In genomic region chr13:46641274-46642081, GRCh38 we compare ENCODE assay signal across 10 cellular contexts.
A peak's percentile ranks its signal among the peaks of the same experiment; 100 is the strongest.
DNase-seq lines count a peak whose midpoint lies in the region; ATAC-seq and TF ChIP-seq lines count a peak whose summit lies in the region.
"Had no signal": no experiment of that assay in that cellular context is flagged by ENCODE, and none has a peak within 500 bp of the region (broad histone marks: within the 10 kb centered on the region; RNA-seq: fewer than 3 reads in every experiment).

No MANE protein-coding gene starts in this region.

- peak overlapping the region in 1 of 2 donors; percentile 75 for H3K27ac ChIP-seq in coronary artery
- peak overlapping the region; percentile 42 to 56 for H3K27ac ChIP-seq in tibial artery
- H3K27ac ChIP-seq: HL-60 had no signal

- intact Hi-C loops in tibial artery (cut with DNase I; ENCODE audit: low total_unique reads) = no loop called here

- DNase-seq in T-helper 1 cell = no peak
- DNase-seq in coronary artery (ENCODE audit: low spot score) = no peak
- DNase-seq in lung microvascular endothelial cell (ENCODE audit: low read depth in 2 of 2) = peak; percentile 69 to 95
- no peak for DNase-seq in tibial artery
- DNase-seq in NCI-H226 = no peak
- no peak for DNase-seq in stimulated activated naive CD4-positive, alpha-beta T cell (lab: John Stamatoyannopoulos, UW)

- no peaks in the 10 kb centered on the region for H3K27me3 Mint-ChIP-seq in T-helper 1 cell treated with Interleukin-12 subunit alpha and Interleukin-12 subunit beta and Interleukin-4 antibody, amounts not matched to agents 30 μg/mL and 1 μg/mL, for 36 hours (ENCODE audit: low read depth)

- H3K27ac Mint-ChIP-seq in T-helper 1 cell treated with Interleukin-12 subunit alpha and Interleukin-12 subunit beta and Interleukin-4 antibody, amounts not matched to agents 30 μg/mL and 1 μg/mL, for 36 hours = no peak overlapping the region
- H3K27ac Mint-ChIP-seq: mesothelial cell of epicardium had no signal

- H3K36me3 ChIP-seq in tibial artery = no peaks in the 10 kb centered on the region

- H3K4me1 Mint-ChIP-seq in T-helper 1 cell treated with Interleukin-12 subunit alpha and Interleukin-12 subunit beta and Interleukin-4 antibody, amounts not matched to agents 30 μg/mL and 1 μg/mL, for 36 hours (ENCODE audit: low read depth) = peaks cover 35% of the 10 kb centered on the region

- peaks cover 16 to 76% (median 37%) of the 10 kb centered on the region in 4 donors for H3K4me1 ChIP-seq in tibial artery

- H3K4me3 Mint-ChIP-seq in T-helper 1 cell treated with Interleukin-12 subunit alpha and Interleukin-12 subunit beta and Interleukin-4 antibody, amounts not matched to agents 30 μg/mL and 1 μg/mL, for 36 hours = peak overlapping the region; percentile 26
- H3K4me3 Mint-ChIP-seq: mesothelial cell of epicardium had no signal

- H3K27me3 ChIP-seq in tibial artery = no peaks in the 10 kb centered on the region

- no peak for TF ChIP-seq CTCF in coronary artery (IDR thresholded peaks at IDR 0.05)
- TF ChIP-seq CTCF in tibial artery (IDR thresholded peaks at IDR 0.05) = no peak

- no peaks in the 10 kb centered on the region for H3K9me3 ChIP-seq in tibial artery

- no peak for ATAC-seq in HG02571 (IDR thresholded peaks at IDR 0.05; ENCODE audit: unreplicated experiment)

- H3K9me3 Mint-ChIP-seq in T-helper 1 cell treated with Interleukin-12 subunit alpha and Interleukin-12 subunit beta and Interleukin-4 antibody, amounts not matched to agents 30 μg/mL and 1 μg/mL, for 36 hours = no peaks in the 10 kb centered on the region
- H3K9me3 Mint-ChIP-seq: mesothelial cell of epicardium had no signal

- H3K36me3 Mint-ChIP-seq in T-helper 1 cell treated with Interleukin-12 subunit alpha and Interleukin-12 subunit beta and Interleukin-4 antibody, amounts not matched to agents 30 μg/mL and 1 μg/mL, for 36 hours (ENCODE audit: low read depth) = no peaks in the 10 kb centered on the region
- H3K36me3 Mint-ChIP-seq: mesothelial cell of epicardium had no signal

- H3K4me3 ChIP-seq in coronary artery (peak overlapping the region; percentile 55), tibial artery (peak overlapping the region; percentile 25 to 39)

Comparison
In these comparisons a context has a peak if more than half of its experiments do, and no peak if none do; other contexts are left out.
1. DNase-seq: peak in lung microvascular endothelial cell (2 of 2); none in T-helper 1 cell (0 of 5), coronary artery (single experiment), tibial artery (0 of 2), NCI-H226 (single experiment) and stimulated activated naive CD4-positive, alpha-beta T cell (0 of 6).